7 cellular contexts compared by ENCODE assay signal in the genomic region with DNA sequence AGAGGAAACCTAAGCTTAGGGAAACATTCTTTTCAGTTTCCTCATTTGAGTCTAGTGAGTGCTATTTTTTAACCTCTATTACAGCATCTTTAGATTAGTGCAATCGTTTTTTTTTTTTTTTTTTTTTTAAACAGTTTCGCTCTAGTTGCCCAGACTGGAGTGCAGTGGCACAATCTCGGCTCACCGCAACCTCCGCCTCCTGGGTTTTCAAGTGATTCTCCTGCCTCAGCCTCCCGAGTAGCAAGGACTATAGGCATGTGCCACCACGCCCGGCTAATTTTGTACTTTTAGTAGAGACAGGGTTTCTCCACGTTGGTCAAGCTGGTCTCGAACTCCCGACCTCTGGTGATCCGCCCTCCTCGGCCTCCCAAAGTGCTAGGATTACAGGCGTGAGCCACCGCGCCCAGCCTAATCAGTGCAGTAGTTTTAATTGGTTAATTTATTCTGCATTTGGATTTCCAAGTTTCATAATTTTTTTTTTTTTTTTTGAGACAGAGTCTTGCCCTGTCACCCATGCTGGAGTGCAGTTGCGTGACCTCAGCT. TPM values are rescaled to one million over a fixed set of nuclear protein-coding genes. Genes with fewer than 3 reads are reported as not detected.
"Had no signal": no experiment of that assay in that cellular context is flagged by ENCODE, and none has a peak within 500 bp of the region (broad histone marks: within the 10 kb centered on the region; RNA-seq: fewer than 3 reads in every experiment).

No MANE protein-coding gene starts in this region.

RNA-seq across cellular contexts. Expression of a gene that starts 34.4 kb away (rescaled TPM):
- total RNA-seq: myocyte, right cardiac atrium, sciatic nerve, tibial nerve, upper lobe of right lung had no signal
- polyA plus RNA-seq: naive thymus-derived CD4-positive, alpha-beta T cell; neural cell; right cardiac atrium had no signal
